1 cellular context compared by ENCODE assay signal in the genomic region with DNA sequence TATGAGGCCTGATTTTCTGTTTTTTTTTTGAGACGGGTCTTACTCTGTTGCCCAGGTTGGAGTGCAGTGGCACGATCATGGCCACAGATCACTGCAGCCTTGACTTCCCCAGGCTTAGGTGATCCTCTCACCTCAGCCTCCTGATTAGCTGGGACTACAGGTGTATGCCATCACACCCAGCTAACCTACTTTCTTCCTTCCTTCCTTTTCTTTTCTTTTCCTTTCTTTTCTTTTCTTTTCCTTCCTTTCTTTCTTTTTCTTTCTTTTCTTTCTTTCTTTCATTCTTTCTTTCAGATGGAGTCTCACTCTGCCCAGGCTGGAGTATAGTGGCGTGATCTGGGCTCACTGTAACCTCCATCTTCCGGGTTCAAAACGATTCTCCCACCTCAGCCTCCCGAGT.
TF ChIP-seq lines count a peak whose summit lies in the region.

No MANE protein-coding gene starts in this region.

TF ChIP-seq in HEK293, 187 proteins besides CTCF, POLR2A, EP300 and RAD21 (continued from another document):
- no peak for TF ChIP-seq PRDM10 (tag by site-specific recombination; IDR thresholded peaks at IDR 0.05)
- TF ChIP-seq, protein P1, sequence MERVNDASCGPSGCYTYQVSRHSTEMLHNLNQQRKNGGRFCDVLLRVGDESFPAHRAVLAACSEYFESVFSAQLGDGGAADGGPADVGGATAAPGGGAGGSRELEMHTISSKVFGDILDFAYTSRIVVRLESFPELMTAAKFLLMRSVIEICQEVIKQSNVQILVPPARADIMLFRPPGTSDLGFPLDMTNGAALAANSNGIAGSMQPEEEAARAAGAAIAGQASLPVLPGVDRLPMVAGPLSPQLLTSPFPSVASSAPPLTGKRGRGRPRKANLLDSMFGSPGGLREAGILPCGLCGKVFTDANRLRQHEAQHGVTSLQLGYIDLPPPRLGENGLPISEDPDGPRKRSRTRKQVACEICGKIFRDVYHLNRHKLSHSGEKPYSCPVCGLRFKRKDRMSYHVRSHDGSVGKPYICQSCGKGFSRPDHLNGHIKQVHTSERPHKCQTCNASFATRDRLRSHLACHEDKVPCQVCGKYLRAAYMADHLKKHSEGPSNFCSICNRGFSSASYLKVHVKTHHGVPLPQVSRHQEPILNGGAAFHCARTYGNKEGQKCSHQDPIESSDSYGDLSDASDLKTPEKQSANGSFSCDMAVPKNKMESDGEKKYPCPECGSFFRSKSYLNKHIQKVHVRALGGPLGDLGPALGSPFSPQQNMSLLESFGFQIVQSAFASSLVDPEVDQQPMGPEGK (tag by site-specific recombination; IDR thresholded peaks at IDR 0.05) = no peak
